ENCODE assay signal across 13 cellular contexts in genomic region chr5:154829181-154829588, GRCh38. TPM values are rescaled to one million over a fixed set of nuclear protein-coding genes. Genes with fewer than 3 reads are reported as not detected.
DNase-seq lines count a peak whose midpoint lies in the region; ATAC-seq and TF ChIP-seq lines count a peak whose summit lies in the region.
"Had no signal": no experiment of that assay in that cellular context is flagged by ENCODE, and none has a peak within 500 bp of the region (broad histone marks: within the 10 kb centered on the region; RNA-seq: fewer than 3 reads in every experiment).

No MANE protein-coding gene starts in this region.

- TF ChIP-seq RAD21 in HCT116 (IDR thresholded peaks at IDR 0.05; ENCODE audit: low read depth): no peak

- H3K27me3 ChIP-seq in HCT116 (ENCODE audit: insufficient read depth, low read length) (no peaks in the 10 kb centered on the region), mesendoderm (ENCODE audit: insufficient read depth, low read length, poor library complexity) (no peaks in the 10 kb centered on the region)
- H3K27me3 ChIP-seq: pancreas had no signal

- H4K20me1 ChIP-seq in HCT116 (ENCODE audit: insufficient read depth): no peaks in the 10 kb centered on the region

- peaks cover 25% of the 10 kb centered on the region for H3K4me1 Mint-ChIP-seq in activated T-helper 17 cell treated with anti-CD3 and anti-CD28 coated beads, Interleukin-2, amount 50 U/mL, for 72 hours

- H2BK120ac ChIP-seq in mesendoderm (ENCODE audit: low read depth, low read length): no peak overlapping the region

- peak overlapping the region; percentile 82 for H3K27ac Mint-ChIP-seq in activated T-helper 17 cell treated with anti-CD3 and anti-CD28 coated beads, Interleukin-2, amount 50 U/mL, for 72 hours

- no peak overlapping the region for H3K4ac ChIP-seq in mesendoderm (ENCODE audit: low read depth, low read length)

- H3K9me2 ChIP-seq in HCT116 (ENCODE audit: insufficient read depth): no peaks in the 10 kb centered on the region

- POLR2A ChIA-PET in HCT116 (lab: Charles Lee): interaction anchor here (2.1 kb wide), 1 partner anchor 29 kb away, joined by 7 read pairs; the partner anchor contains the start of gene CNOT8

- no peak overlapping the region for H2BK5ac ChIP-seq in mesendoderm (ENCODE audit: low read length)

- TF ChIP-seq CTCF in HCT116 (IDR thresholded peaks at IDR 0.05 in 2 of 3, conservative IDR thresholded peaks at IDR 0.05 in 1 of 3; ENCODE audit: borderline replicate concordance in 1 of 3, insufficient read depth in 1 of 3, low read depth in 2 of 3, low read length in 2 of 3): no peak
- no peak for TF ChIP-seq CTCF in GM20000 (IDR thresholded peaks at IDR 0.05; ENCODE audit: extremely low read depth, missing control alignments)

- H2AK5ac ChIP-seq in mesendoderm (ENCODE audit: low read length): no peak overlapping the region

- H4K5ac ChIP-seq in mesendoderm (ENCODE audit: low read length): no peak overlapping the region

- no peaks in the 10 kb centered on the region for H3K9me3 ChIP-seq in HCT116 (ENCODE audit: control insufficient read depth in 1 of 2, insufficient read depth in 1 of 2, low read depth in 1 of 2, low read length in 2 of 2)
- H3K9me3 ChIP-seq: pancreas had no signal

- no peak for TF ChIP-seq POLR2A in HCT116 (IDR thresholded peaks at IDR 0.05; ENCODE audit: borderline replicate concordance, extremely low read depth, insufficient read depth, insufficient read length)

- H3K79me2 ChIP-seq in HCT116 (ENCODE audit: insufficient read depth, low read length): no peaks in the 10 kb centered on the region
- H3K79me2 ChIP-seq in mesendoderm (ENCODE audit: control insufficient read depth, insufficient read depth, low read length): no peaks in the 10 kb centered on the region

- peak overlapping the region; percentile 66 for H3K4me2 ChIP-seq in HCT116 (ENCODE audit: low read length)
- H3K4me2 ChIP-seq in mesendoderm (ENCODE audit: low read length): no peak overlapping the region

- no peak overlapping the region for H3K18ac ChIP-seq in mesendoderm (ENCODE audit: low read length)

- no CpG with 5 or more reads among the region's 2 CpGs for WGBS in mesendoderm (ENCODE audit: extremely low coverage, insufficient coverage, low lambda C conversion rate)

- H3K4me3 ChIP-seq in HCT116 (replicated peaks in 1 of 2; ENCODE audit: low read depth in 1 of 2, low read length in 2 of 2) (no peak overlapping the region), mesendoderm (ENCODE audit: low read length) (no peak overlapping the region)
- H3K4me3 ChIP-seq: pancreas had no signal

- H2BK15ac ChIP-seq in mesendoderm (replicated peaks; ENCODE audit: low read depth): no peak overlapping the region

- H3K9ac ChIP-seq in HCT116 (ENCODE audit: low read length) (no peak overlapping the region), mesendoderm (ENCODE audit: low read length) (no peak overlapping the region)

- H3K4me3 Mint-ChIP-seq in activated T-helper 17 cell treated with anti-CD3 and anti-CD28 coated beads, Interleukin-2, amount 50 U/mL, for 72 hours: peak overlapping the region; percentile 42

- H2AFZ ChIP-seq in HCT116 (ENCODE audit: low read depth, low read length, poor library complexity, severe bottlenecking): no peak overlapping the region

- CTCF ChIA-PET in HCT116 (lab: Charles Lee): interaction anchor here (0.9 kb wide), 1 partner anchor 179 kb away, joined by 5 read pairs; no protein-coding TSS in a partner anchor

- H3K23ac ChIP-seq in mesendoderm (ENCODE audit: low read length): no peak overlapping the region

- peak overlapping the region; percentile 56; the same call in 1 of the 2 replicates for H3K27ac ChIP-seq in HCT116 (ENCODE audit: low read depth, low read length)
- no peak overlapping the region for H3K27ac ChIP-seq in mesendoderm (ENCODE audit: low read depth, low read length)
- H3K27ac ChIP-seq: 22Rv1, pancreas had no signal

- RAD21 ChIA-PET in HCT116 (lab: Charles Lee; ENCODE audit: low non-redundant PET in 1 of 2, low total read pairs in 2 of 2, uncharacterized antibody in 2 of 2, unreplicated experiment in 2 of 2): no interaction called here

- intact Hi-C loops in HCT116 (cut with micrococcal nuclease): no loop called here

- no TSS peak for BruUV-seq in HCT116 (replicated peaks; lab: Mats Ljungman, UMichigan)

- peaks cover 48% of the 10 kb centered on the region for H3K36me3 Mint-ChIP-seq in activated T-helper 17 cell treated with anti-CD3 and anti-CD28 coated beads, Interleukin-2, amount 50 U/mL, for 72 hours (ENCODE audit: low read depth)

- H3K36me3 ChIP-seq in HCT116 (ENCODE audit: control insufficient read depth in 1 of 2, insufficient read depth in 2 of 2, low read length in 2 of 2) (no peaks in the 10 kb centered on the region), mesendoderm (ENCODE audit: control insufficient read depth, insufficient read depth, low read length) (peaks cover 4% of the 10 kb centered on the region)
- H3K36me3 ChIP-seq: pancreas had no signal

- H3K56ac ChIP-seq in mesendoderm (ENCODE audit: low read length): no peak overlapping the region

- DNase-seq in DMS153 (lab: John Stamatoyannopoulos, UW) (peak; percentile 24), DMS153 treated with DMSO at 0.1 percent for 48 hours (lab: John Stamatoyannopoulos, UW; ENCODE audit: unreplicated experiment) (no peak), HCT116 (ENCODE audit: low read depth, low spot score) (peak; percentile 19), mesendoderm (peak; percentile 65), GM20000 (ENCODE audit: low spot score) (no peak)
- DNase-seq in activated effector memory CD4-positive, alpha-beta T cell treated with Interleukin-2 at 50 U/mL for 16 hours: no peak
- DNase-seq: kidney; NCI-H1092 treated with DMSO at 0.1 percent for 48 hours; pancreas; stimulated activated CD4-positive, alpha-beta T cell treated with anti-CD3 and anti-CD28 coated beads, Interleukin-4, amount 100 ng/mL, for 1 hour had no signal

- H4K8ac ChIP-seq in mesendoderm (ENCODE audit: low read depth, low read length): no peak overlapping the region

- ATAC-seq in HCT116 (peak; percentile 10; the same call in 1 of the 2 replicates), GM21381 (IDR thresholded peaks at IDR 0.05; ENCODE audit: unreplicated experiment) (no peak)
- ATAC-seq in activated T-helper 17 cell treated with anti-CD3 and anti-CD28 coated beads, Interleukin-2, amount 50 U/mL, for 72 hours (replicated peaks): no peak

- H3K9me3 Mint-ChIP-seq in activated T-helper 17 cell treated with anti-CD3 and anti-CD28 coated beads, Interleukin-2, amount 50 U/mL, for 72 hours: no peaks in the 10 kb centered on the region

- no peaks in the 10 kb centered on the region for H3K79me1 ChIP-seq in mesendoderm (ENCODE audit: low read length)

- H3K27me3 Mint-ChIP-seq in activated T-helper 17 cell treated with anti-CD3 and anti-CD28 coated beads, Interleukin-2, amount 50 U/mL, for 72 hours: no peaks in the 10 kb centered on the region

- H3K4me1 ChIP-seq in HCT116 (ENCODE audit: control insufficient read depth in 1 of 2, insufficient read depth in 2 of 2, low read length in 2 of 2) (peaks cover 30 to 40% of the 10 kb centered on the region in 2 experiments), mesendoderm (ENCODE audit: control insufficient read depth, low read depth, low read length) (no peaks in the 10 kb centered on the region)
- H3K4me1 ChIP-seq: pancreas had no signal

TF ChIP-seq in HCT116, 20 proteins besides CTCF, POLR2A, EP300 and RAD21 (continues in another document):
- no peak for TF ChIP-seq POLR2AphosphoS5 (IDR thresholded peaks at IDR 0.05; ENCODE audit: low read depth, low read length)
- TF ChIP-seq ZFX (IDR thresholded peaks at IDR 0.05): no peak
- no peak for TF ChIP-seq SP1 (IDR thresholded peaks at IDR 0.05; ENCODE audit: low read depth)
- no peak for TF ChIP-seq ZNF274 (IDR thresholded peaks at IDR 0.05; ENCODE audit: low read depth, low read length)
- TF ChIP-seq CEBPB (IDR thresholded peaks at IDR 0.05; ENCODE audit: low read depth): no peak
- no peak for TF ChIP-seq JUND (IDR thresholded peaks at IDR 0.05)
- no peak for TF ChIP-seq EZH2 (IDR thresholded peaks at IDR 0.05)
- TF ChIP-seq ATF3 (IDR thresholded peaks at IDR 0.05): no peak
- no peak for TF ChIP-seq TCF7L2 (IDR thresholded peaks at IDR 0.05; ENCODE audit: borderline replicate concordance, extremely low read depth, insufficient read depth, insufficient read length)
- TF ChIP-seq MAX (IDR thresholded peaks at IDR 0.05): no peak
- TF ChIP-seq YY1 (IDR thresholded peaks at IDR 0.05; ENCODE audit: extremely low read depth, insufficient replicate concordance, low read depth, low read length): no peak
- TF ChIP-seq SIN3A (IDR thresholded peaks at IDR 0.05; ENCODE audit: low read depth): no peak
- TF ChIP-seq ELF1 (IDR thresholded peaks at IDR 0.05; ENCODE audit: borderline replicate concordance, low read depth): no peak

RNA-seq across cellular contexts. Expression of gene FAXDC2, which starts 21.2 kb away (rescaled TPM):
- 0.22 TPM for total RNA-seq in HCT116 (2021; ENCODE audit: unreplicated experiment)
- polyA plus RNA-seq in HCT116 (2012): 0.27 and 0.68 TPM in 2 replicates
- total RNA-seq in activated T-helper 17 cell treated with anti-CD3 and anti-CD28 coated beads, Interleukin-2, amount 50 U/mL, for 72 hours: not detected
- polyA plus RNA-seq in mesendoderm (2013, experiment 1 of 2): 0.60 TPM
- polyA plus RNA-seq in mesendoderm (2013, experiment 2 of 2): 0.77 TPM

RNA-seq across cellular contexts. Expression of gene CNOT8, which starts 29.2 kb away (rescaled TPM):
- total RNA-seq in HCT116 (2021; ENCODE audit: unreplicated experiment): 45.0 TPM
- 34.5 and 39.1 TPM in 2 replicates for polyA plus RNA-seq in HCT116 (2012)
- total RNA-seq in activated T-helper 17 cell treated with anti-CD3 and anti-CD28 coated beads, Interleukin-2, amount 50 U/mL, for 72 hours: 100 to 1,000 TPM in 1 of 2 donors, 10 to 100 TPM in 1; 87.4 to 173 TPM
- polyA plus RNA-seq in mesendoderm (2013, experiment 1 of 2): 33.3 TPM
- polyA plus RNA-seq in mesendoderm (2013, experiment 2 of 2): 31.8 TPM

Comparison
In these comparisons a context has a peak if more than half of its experiments do, and no peak if none do; other contexts are left out.
1. DNase-seq: peak in DMS153 (single experiment), HCT116 (single experiment) and mesendoderm (single experiment); none in DMS153 treated with DMSO at 0.1 percent for 48 hours (single experiment), GM20000 (single experiment) and activated effector memory CD4-positive, alpha-beta T cell treated with Interleukin-2 at 50 U/mL for 16 hours (single experiment).